Comparison of ENCODE assay signal across 15 cellular contexts in genomic region chr11:70464509-70465361, GRCh38.
"Had no signal": no experiment of that assay in that cellular context is flagged by ENCODE, and none has a peak within 500 bp of the region (broad histone marks: within the 10 kb centered on the region; RNA-seq: fewer than 3 reads in every experiment).

No MANE protein-coding gene starts in this region.

- ATAC-seq: left lung, T-cell had no signal

- H3K36me3 Mint-ChIP-seq: activated CD4-positive, alpha-beta memory T cell treated with anti-CD3 and anti-CD28 coated beads for 36 hours; activated naive CD8-positive, alpha-beta T cell treated with anti-CD3 and anti-CD28 coated beads, Interleukin-2, amount 10 ng/mL, durations not matched to agents 7 days and 5 days; T-cell had no signal

- H3K36me3 ChIP-seq: breast epithelium, esophagus muscularis mucosa, left lung had no signal

- H3K27ac Mint-ChIP-seq: activated CD4-positive, alpha-beta memory T cell treated with anti-CD3 and anti-CD28 coated beads for 36 hours; activated naive CD8-positive, alpha-beta T cell treated with anti-CD3 and anti-CD28 coated beads, Interleukin-2, amount 10 ng/mL, durations not matched to agents 7 days and 5 days; T-cell had no signal

- DNase-seq: activated CD4-positive, alpha-beta memory T cell treated with anti-CD3 and anti-CD28 coated beads for 36 hours; activated gamma-delta T cell treated with Interleukin-2 at 50 U/mL for 16 hours; activated naive CD8-positive, alpha-beta T cell treated with anti-CD3 and anti-CD28 coated beads, Interleukin-2, amount 10 ng/mL, durations not matched to agents 7 days and 5 days; activated T-cell treated with anti-CD3 and anti-CD28 coated beads, Interleukin-2, amount 50 U/mL, for 48 hours; anterior cingulate cortex; mesenchymal stem cell; nephron progenitor cell; substantia nigra; T-cell; T1000 had no signal

- H3K4me3 ChIP-seq: breast epithelium, dorsolateral prefrontal cortex, esophagus muscularis mucosa, left lung, skin epidermis had no signal

- H3K4me1 Mint-ChIP-seq: T-cell had no signal

- H3K4me3 Mint-ChIP-seq: activated CD4-positive, alpha-beta memory T cell treated with anti-CD3 and anti-CD28 coated beads for 36 hours; activated naive CD8-positive, alpha-beta T cell treated with anti-CD3 and anti-CD28 coated beads, Interleukin-2, amount 10 ng/mL, durations not matched to agents 7 days and 5 days; nephron progenitor cell; T-cell had no signal

- H3K4me1 ChIP-seq: breast epithelium, left lung had no signal

- H3K27me3 ChIP-seq: breast epithelium, dorsolateral prefrontal cortex had no signal

- H3K27ac ChIP-seq: breast epithelium, dorsolateral prefrontal cortex, esophagus muscularis mucosa, left lung, skin epidermis had no signal

- H3K9me3 ChIP-seq: breast epithelium, esophagus muscularis mucosa, left lung had no signal

- H3K9me3 Mint-ChIP-seq: activated CD4-positive, alpha-beta memory T cell treated with anti-CD3 and anti-CD28 coated beads for 36 hours; activated naive CD8-positive, alpha-beta T cell treated with anti-CD3 and anti-CD28 coated beads, Interleukin-2, amount 10 ng/mL, durations not matched to agents 7 days and 5 days; nephron progenitor cell; T-cell had no signal
